Comparison of ENCODE assay signal across 3 cellular contexts in genomic region chr5:141214583-141214982, GRCh38. TPM values are rescaled to one million over a fixed set of nuclear protein-coding genes. Genes with fewer than 3 reads are reported as not detected.
"Had no signal": no experiment of that assay in that cellular context is flagged by ENCODE, and none has a peak within 500 bp of the region (broad histone marks: within the 10 kb centered on the region; RNA-seq: fewer than 3 reads in every experiment).

No MANE protein-coding gene starts in this region.

RNA-seq across cellular contexts. Expression of gene PCDHB13, which starts 0.9 kb away (rescaled TPM):
- total RNA-seq: PC-9 had no signal

RNA-seq across cellular contexts. Expression of gene PCDHB12, which starts 6.1 kb away (rescaled TPM):
- total RNA-seq: PC-9 had no signal
- polyA plus RNA-seq: IgD-negative memory B cell had no signal

RNA-seq across cellular contexts. Expression of gene PCDHB14, which starts 8.6 kb away (rescaled TPM):
- polyA plus RNA-seq: IgD-negative memory B cell had no signal

RNA-seq across cellular contexts. Expression of gene PCDHB11, which starts 15.2 kb away (rescaled TPM):
- total RNA-seq: PC-9 had no signal
- polyA plus RNA-seq: IgD-negative memory B cell had no signal

RNA-seq across cellular contexts. Expression of gene PCDHB10, which starts 22.4 kb away (rescaled TPM):
- total RNA-seq: HT-29, PC-9 had no signal
- polyA plus RNA-seq: IgD-negative memory B cell had no signal
